31 cellular contexts compared by ENCODE assay signal in the genomic region with DNA sequence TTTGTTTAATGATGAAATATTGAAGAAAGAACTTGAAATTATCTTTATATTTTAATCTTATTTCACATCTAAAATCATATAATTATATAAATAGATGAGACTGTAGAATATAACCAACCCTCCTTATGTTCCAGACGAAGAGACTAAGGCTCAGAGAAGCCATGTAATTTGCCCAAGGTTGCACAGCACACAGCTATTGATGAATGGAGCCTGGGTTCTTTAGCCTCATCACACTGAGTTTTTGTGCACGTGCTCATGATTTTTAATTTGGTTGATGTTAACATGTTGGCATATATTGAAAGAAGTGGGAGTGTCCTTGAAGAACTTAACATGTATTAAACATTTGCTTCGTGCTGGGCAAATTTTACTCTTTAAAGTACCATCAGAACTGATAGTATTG.
"Had no signal": no experiment of that assay in that cellular context is flagged by ENCODE, and none has a peak within 500 bp of the region (broad histone marks: within the 10 kb centered on the region; RNA-seq: fewer than 3 reads in every experiment).

No MANE protein-coding gene starts in this region.

- DNase-seq: activated CD4-positive, alpha-beta memory T cell treated with anti-CD3 and anti-CD28 coated beads for 36 hours; activated CD4-positive, alpha-beta T cell treated with anti-CD3 and anti-CD28 coated beads for 36 hours; activated CD4-positive, alpha-beta T cell treated with anti-CD3 and anti-CD28 coated beads, Interleukin-2, amount 10 ng/mL, durations not matched to agents 24 days and 14 days; activated CD4-positive, CD25-positive, alpha-beta regulatory T cell; activated CD4-positive, CD25-positive, alpha-beta regulatory T cell treated with anti-CD3 and anti-CD28 coated beads, Interleukin-2, amount 50 U/mL, for 72 hours; activated CD8-positive, alpha-beta memory T cell treated with anti-CD3 and anti-CD28 coated beads, Interleukin-2, amount 10 ng/mL, durations not matched to agents 7 days and 5 days; activated CD8-positive, alpha-beta memory T cell treated with anti-CD3 and anti-CD28 coated beads, Interleukin-2, amount 50 U/mL, for 4 hours; activated CD8-positive, alpha-beta T cell treated with anti-CD3 and anti-CD28 coated beads, Interleukin-2, amount 10 ng/mL, durations not matched to agents 7 days and 5 days; activated effector memory CD4-positive, alpha-beta T cell treated with anti-CD3 and anti-CD28 coated beads, Interleukin-2, amount 50 U/mL, for 16 hours; activated naive CD4-positive, alpha-beta T cell treated with anti-CD3 and anti-CD28 coated beads for 36 hours; activated naive CD8-positive, alpha-beta T cell treated with anti-CD3 and anti-CD28 coated beads for 36 hours; activated naive CD8-positive, alpha-beta T cell treated with anti-CD3 and anti-CD28 coated beads, Interleukin-2, amount 50 U/mL, for 24 hours; activated T-cell treated with anti-CD3 and anti-CD28 coated beads, Interleukin-2, amount 50 U/mL, for 1 hour; activated T-cell treated with anti-CD3 and anti-CD28 coated beads, Interleukin-2, amount 50 U/mL, for 48 hours; adrenal gland; amygdala; aorta; body of pancreas; caudate nucleus; cortex of kidney; dermis blood vessel endothelial cell; effector CD4-positive, alpha-beta T cell; effector memory CD8-positive, alpha-beta T cell; erythroblast; foreskin keratinocyte; gastrocnemius medialis; glutamatergic neuron; heart left ventricle; T-helper 2 cell had no signal

- ATAC-seq: activated CD4-positive, alpha-beta T cell treated with anti-CD3 and anti-CD28 coated beads for 36 hours; activated CD8-positive, alpha-beta memory T cell treated with anti-CD3 and anti-CD28 coated beads, Interleukin-2, amount 10 ng/mL, durations not matched to agents 7 days and 5 days; activated CD8-positive, alpha-beta T cell treated with anti-CD3 and anti-CD28 coated beads, Interleukin-2, amount 10 ng/mL, durations not matched to agents 7 days and 5 days; activated naive CD8-positive, alpha-beta T cell treated with anti-CD3 and anti-CD28 coated beads, Interleukin-2, amount 50 U/mL, for 24 hours; body of pancreas; effector memory CD8-positive, alpha-beta T cell; foreskin keratinocyte; heart left ventricle had no signal

- H3K4me3 ChIP-seq: adrenal gland, body of pancreas, esophagus muscularis mucosa, gastrocnemius medialis, heart left ventricle had no signal

- H3K27me3 ChIP-seq: adrenal gland, body of pancreas, esophagus muscularis mucosa, foreskin keratinocyte, gastrocnemius medialis, heart left ventricle had no signal

- H3K9me3 ChIP-seq: adrenal gland, body of pancreas, esophagus muscularis mucosa, gastrocnemius medialis, heart left ventricle had no signal

- H3K4me1 ChIP-seq: foreskin keratinocyte had no signal

- FAIRE-seq: colon had no signal

- H3K36me3 ChIP-seq: adrenal gland, esophagus muscularis mucosa, gastrocnemius medialis had no signal

- H3K27ac ChIP-seq: body of pancreas, esophagus muscularis mucosa, foreskin keratinocyte, heart left ventricle had no signal
